Comparison of ENCODE assay signal across 8 cellular contexts in the genomic region with DNA sequence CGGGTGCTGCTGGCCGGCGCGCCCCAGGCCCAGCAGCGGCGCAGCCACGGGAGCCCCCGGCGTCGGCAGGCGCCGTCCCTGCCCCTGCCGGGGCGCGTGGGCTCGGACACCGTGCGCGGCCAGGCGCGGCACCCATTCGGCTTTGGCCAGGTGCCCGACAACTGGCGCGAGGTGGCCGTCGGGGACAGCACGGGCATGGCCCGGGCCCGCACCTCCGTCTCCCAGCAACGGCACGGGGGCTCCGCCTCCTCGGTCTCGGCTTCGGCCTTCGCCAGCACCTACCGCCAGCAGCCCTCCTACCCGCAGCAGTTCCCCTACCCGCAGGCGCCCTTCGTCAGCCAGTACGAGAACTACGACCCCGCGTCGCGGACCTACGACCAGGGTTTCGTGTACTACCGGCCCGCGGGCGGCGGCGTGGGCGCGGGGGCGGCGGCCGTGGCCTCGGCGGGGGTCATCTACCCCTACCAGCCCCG. TPM values are rescaled to one million over a fixed set of nuclear protein-coding genes. Genes with fewer than 3 reads are reported as not detected.
DNase-seq lines count a peak whose midpoint lies in the region; ATAC-seq and TF ChIP-seq lines count a peak whose summit lies in the region.

No MANE protein-coding gene starts in this region.

- TF ChIP-seq POLR2A in upper lobe of left lung (IDR thresholded peaks at IDR 0.05): no peak

- H3K4me3 ChIP-seq in BLaER1 treated with 17β-estradiol and CSF1 and Interleukin-3, amounts not matched to agents 10 nM and 100 nM: peak overlapping the region; percentile 48 to 72 (median 62)
- H3K4me3 ChIP-seq in esophagus (ENCODE audit: low read depth in 1 of 2, low read length in 2 of 2): peak overlapping the region; percentile 53 to 64
- peak overlapping the region; percentile 41 to 64 (median 55) for H3K4me3 ChIP-seq in upper lobe of left lung

- H3K9me3 Mint-ChIP-seq in naive thymus-derived CD8-positive, alpha-beta T cell: no peaks in the 10 kb centered on the region

- peaks cover 0 to 2% (median 0%) of the 10 kb centered on the region in 5 donors for H3K27me3 Mint-ChIP-seq in naive thymus-derived CD8-positive, alpha-beta T cell

- WGBS in esophagus, 2 donors: 1 to 2% methylated on average over 50 to 65 of the region's 65 CpGs
- WGBS in upper lobe of left lung, 2 donors: no CpG with 5 or more reads among the region's 65 CpGs

- no peaks in the 10 kb centered on the region for H3K9me3 ChIP-seq in BLaER1 treated with 17β-estradiol and CSF1 and Interleukin-3, amounts not matched to agents 10 nM and 100 nM (replicated peaks in 1 of 11)
- H3K9me3 ChIP-seq in esophagus (ENCODE audit: control insufficient read depth in 2 of 2, insufficient read depth in 1 of 2, low read depth in 1 of 2, low read length in 1 of 2) (peaks cover 0 to 3% of the 10 kb centered on the region in 2 donors), upper lobe of left lung (no peaks in the 10 kb centered on the region)

- H3K4me2 ChIP-seq in BLaER1 treated with 17β-estradiol and CSF1 and Interleukin-3, amounts not matched to agents 10 nM and 100 nM: peak overlapping the region; percentile 90 to 98 (median 95)

- DNase-seq in KG1 (lab: John Stamatoyannopoulos, UW): peak; percentile 20
- peak; percentile 29 to 31 for DNase-seq in activated CD4-positive, alpha-beta T cell treated with anti-CD3 and anti-CD28 coated beads, Interleukin-2, amount 50 U/mL, for 4 hours
- DNase-seq in naive thymus-derived CD8-positive, alpha-beta T cell: peak in 4 of 10 donors; percentile 20 to 70 (median 24)
- peak; percentile 72 to 92 for DNase-seq in upper lobe of left lung

- H3K4me1 ChIP-seq in BLaER1 treated with 17β-estradiol and CSF1 and Interleukin-3, amounts not matched to agents 10 nM and 100 nM: peaks cover 77 to 92% (median 87%) of the 10 kb centered on the region in 10 experiments
- H3K4me1 ChIP-seq in esophagus (ENCODE audit: control insufficient read depth in 2 of 2, insufficient read depth in 2 of 2, low read length in 1 of 2) (peaks cover 0 to 38% of the 10 kb centered on the region in 2 donors), upper lobe of left lung (peaks cover 43 to 59% (median 54%) of the 10 kb centered on the region in 4 donors)

- TF ChIP-seq CTCF in upper lobe of left lung (IDR thresholded peaks at IDR 0.05): no peak

- ATAC-seq in naive thymus-derived CD8-positive, alpha-beta T cell: peak; percentile 23 to 29
- ATAC-seq in upper lobe of left lung (ENCODE audit: low FRiP score in 2 of 2): peak in 1 of 2 donors; percentile 28
- ATAC-seq in HG02852 (IDR thresholded peaks at IDR 0.05; ENCODE audit: unreplicated experiment): no peak
- ATAC-seq in HG03439 (IDR thresholded peaks at IDR 0.05; ENCODE audit: unreplicated experiment): no peak

- H3K36me3 ChIP-seq in BLaER1 treated with 17β-estradiol and CSF1 and Interleukin-3, amounts not matched to agents 10 nM and 100 nM: no peaks in the 10 kb centered on the region
- H3K36me3 ChIP-seq in esophagus (ENCODE audit: control insufficient read depth in 2 of 2, insufficient read depth in 2 of 2, low read length in 1 of 2): no peaks in the 10 kb centered on the region
- H3K36me3 ChIP-seq in upper lobe of left lung: no peaks in the 10 kb centered on the region

- H3K9ac ChIP-seq in BLaER1 treated with 17β-estradiol and CSF1 and Interleukin-3, amounts not matched to agents 10 nM and 100 nM: peak overlapping the region; percentile 43 to 79 (median 59)

- H3K4me3 Mint-ChIP-seq in naive thymus-derived CD8-positive, alpha-beta T cell: peak overlapping the region; percentile 19 to 79 (median 58)

- no peaks in the 10 kb centered on the region for H3K36me3 Mint-ChIP-seq in naive thymus-derived CD8-positive, alpha-beta T cell

- peak overlapping the region in 7 of 11 experiments; percentile 26 to 56 (median 41); a peak in 11 of 22 replicates for H3K27ac ChIP-seq in BLaER1 treated with 17β-estradiol and CSF1 and Interleukin-3, amounts not matched to agents 10 nM and 100 nM
- H3K27ac ChIP-seq in esophagus (ENCODE audit: low read depth in 2 of 2, low read length in 1 of 2): peak overlapping the region; percentile 77 to 80
- peak overlapping the region; percentile 62 to 87 (median 74) for H3K27ac ChIP-seq in upper lobe of left lung

- H3K27ac Mint-ChIP-seq in naive thymus-derived CD8-positive, alpha-beta T cell: peak overlapping the region in 1 of 10 donors; percentile 70

- TF ChIP-seq EP300 in upper lobe of left lung (IDR thresholded peaks at IDR 0.05): no peak

- peaks cover 28 to 50% (median 45%) of the 10 kb centered on the region in 4 donors for H3K4me1 Mint-ChIP-seq in naive thymus-derived CD8-positive, alpha-beta T cell

- peaks cover 38 to 51% (median 44%) of the 10 kb centered on the region in 11 experiments for H3K27me3 ChIP-seq in BLaER1 treated with 17β-estradiol and CSF1 and Interleukin-3, amounts not matched to agents 10 nM and 100 nM
- no peaks in the 10 kb centered on the region for H3K27me3 ChIP-seq in esophagus (ENCODE audit: control insufficient read depth in 1 of 2, insufficient read depth in 2 of 2, low read length in 2 of 2)
- H3K27me3 ChIP-seq in upper lobe of left lung: peaks cover 0 to 3% (median 1%) of the 10 kb centered on the region in 4 donors

- peaks cover 0 to 29% (median 10%) of the 10 kb centered on the region in 11 experiments; a peak in 10 of 22 replicates for H4K20me1 ChIP-seq in BLaER1 treated with 17β-estradiol and CSF1 and Interleukin-3, amounts not matched to agents 10 nM and 100 nM

- POLR2A ChIA-PET in naive thymus-derived CD8-positive, alpha-beta T cell (lab: Charles Lee): interaction anchor here (0.7 to 1.1 kb wide), 3 partner anchors 21 to 223 kb away, joined by 3 to 4 read pairs (median 3); no protein-coding TSS in a partner anchor

RNA-seq across cellular contexts. Expression of a gene that starts 0.8 kb away (rescaled TPM):
- 1 to 10 TPM; 7.2 to 9.6 TPM for polyA plus RNA-seq in esophagus
- 1 to 10 TPM in 1 of 2 experiments, under 1 TPM in 1; 0.80 to 1.9 TPM for total RNA-seq in naive thymus-derived CD8-positive, alpha-beta T cell
- 1 to 10 TPM; 1.2 to 2.0 (median 1.3) TPM for polyA plus RNA-seq in naive thymus-derived CD8-positive, alpha-beta T cell
- 10 to 100 TPM in 2 of 6 donors, 1 to 10 TPM in 4; 6.0 to 25.9 (median 8.0) TPM for total RNA-seq in upper lobe of left lung

RNA-seq across cellular contexts. Expression of a gene that starts 53.7 kb away (rescaled TPM):
- not detected for polyA plus RNA-seq in esophagus
- total RNA-seq in naive thymus-derived CD8-positive, alpha-beta T cell: not detected
- polyA plus RNA-seq in naive thymus-derived CD8-positive, alpha-beta T cell: not detected
- total RNA-seq in upper lobe of left lung: not detected

Comparison
In these comparisons a context has a peak if more than half of its experiments do, and no peak if none do; other contexts are left out.
1. ATAC-seq: peak in naive thymus-derived CD8-positive, alpha-beta T cell (2 of 2); none in HG02852 (single experiment) and HG03439 (single experiment).
2. Peak in every context shown above with its lines, with median percentiles within 50 percentile points of each other: H3K27ac ChIP-seq and H3K4me3 ChIP-seq.